Comparison of ENCODE assay signal across 20 cellular contexts in genomic region chr4:148854203-148854602, GRCh38.
DNase-seq lines count a peak whose midpoint lies in the region; ATAC-seq and TF ChIP-seq lines count a peak whose summit lies in the region.
"Had no signal": no experiment of that assay in that cellular context is flagged by ENCODE, and none has a peak within 500 bp of the region (broad histone marks: within the 10 kb centered on the region; RNA-seq: fewer than 3 reads in every experiment).

No MANE protein-coding gene starts in this region.

- H3K4me2 ChIP-seq in OCI-LY7 (ENCODE audit: low read length) = no peak overlapping the region

- no peaks in the 10 kb centered on the region for H3K79me2 ChIP-seq in OCI-LY7 (ENCODE audit: insufficient read depth, low read depth, low read length)

- in situ Hi-C loops in Caki2 (cut with HindIII; ENCODE audit: low pct_unique_long_range_greater_than_20kb, low sequenced_read_pairs) = no loop called here

- POLR2A ChIA-PET in OCI-LY7 (lab: Charles Lee) = interaction anchor here (1.0 kb wide), 1 partner anchor 67 kb away, joined by 4 read pairs; no protein-coding TSS in a partner anchor

- peak; percentile 27 for ATAC-seq in mucosa of descending colon
- ATAC-seq: PC-3 had no signal

- H3K27me3 ChIP-seq in Peyer's patch (no peaks in the 10 kb centered on the region), BE2C (peaks cover 3% of the 10 kb centered on the region; the same call in 1 of the 2 replicates), adrenal gland (no peaks in the 10 kb centered on the region)
- H3K27me3 ChIP-seq: SJCRH30 had no signal

- TF ChIP-seq CTCF in Peyer's patch (IDR thresholded peaks at IDR 0.05) (no peak), mucosa of descending colon (IDR thresholded peaks at IDR 0.05) (no peak), BE2C (IDR thresholded peaks at IDR 0.05; ENCODE audit: low read depth, low read length) (no peak), adrenal gland (IDR thresholded peaks at IDR 0.05) (no peak), OCI-LY7 (conservative IDR thresholded peaks at IDR 0.05; ENCODE audit: low read length) (no peak)

- BruUV-seq in OCI-LY7 (replicated peaks; lab: Mats Ljungman, UMichigan) = no TSS peak

- no peaks in the 10 kb centered on the region for H3K9me2 ChIP-seq in OCI-LY7 (ENCODE audit: insufficient read depth, low read length)

- no peak overlapping the region for H2AFZ ChIP-seq in OCI-LY7 (ENCODE audit: low read length)

- peaks cover 0 to 22% (median 0%) of the 10 kb centered on the region in 4 donors for H3K4me1 ChIP-seq in Peyer's patch
- H3K4me1 ChIP-seq in mucosa of descending colon (ENCODE audit: low read depth) = peaks cover 8% of the 10 kb centered on the region
- H3K4me1 ChIP-seq in BE2C = no peaks in the 10 kb centered on the region
- no peaks in the 10 kb centered on the region for H3K4me1 ChIP-seq in adrenal gland (replicated peaks in 1 of 2)
- no peaks in the 10 kb centered on the region for H3K4me1 ChIP-seq in OCI-LY7 (ENCODE audit: insufficient read depth, low read length, poor library complexity, severe bottlenecking)
- H3K4me1 ChIP-seq: SJCRH30 had no signal

- peak; percentile 68 for DNase-seq in Caki2 (ENCODE audit: low read depth)
- no peak for DNase-seq in Peyer's patch
- peak; percentile 49 for DNase-seq in glomerular visceral epithelial cell (ENCODE audit: extremely low spot score)
- DNase-seq in mucosa of descending colon = no peak
- no peak for DNase-seq in BE2C
- no peak for DNase-seq in adrenal gland
- DNase-seq in OCI-LY7 (ENCODE audit: low spot score) = no peak
- DNase-seq in superior temporal gyrus (ENCODE audit: extremely low spot score) = no peak
- DNase-seq: 8988T, GF-D8, H9, KBM-7, NCI-H1105 treated with DMSO at 0.1 percent for 48 hours, NCI-H1694 treated with DMSO at 0.1 percent for 48 hours, NCI-H2107, NCI-H2227 treated with DMSO at 0.1 percent for 48 hours, NCI-H524, NCI-H82, PC-3, SJCRH30 had no signal

- H4K20me1 ChIP-seq in OCI-LY7 (ENCODE audit: insufficient read depth, low read length) = no peaks in the 10 kb centered on the region

- CTCF ChIA-PET in OCI-LY7 (lab: Charles Lee; ENCODE audit: unreplicated experiment) = interaction anchor here (0.6 kb wide), 1 partner anchor 429 kb away, joined by 4 read pairs; no protein-coding TSS in a partner anchor

- intact Hi-C loops in mucosa of descending colon (cut with DNase I, micrococcal nuclease) = no loop called here
- intact Hi-C loops in adrenal gland (cut with DNase I) = no loop called here
- intact Hi-C loops in OCI-LY7 (cut with micrococcal nuclease; ENCODE audit: unreplicated experiment) = no loop called here

- no peak overlapping the region for H3K4me3 ChIP-seq in Peyer's patch
- no peak overlapping the region for H3K4me3 ChIP-seq in mucosa of descending colon
- no peak overlapping the region for H3K4me3 ChIP-seq in BE2C (ENCODE audit: low read depth, low read length)
- no peak overlapping the region for H3K4me3 ChIP-seq in adrenal gland
- H3K4me3 ChIP-seq in OCI-LY7 (ENCODE audit: low read depth, low read length, poor library complexity, severe bottlenecking) = no peak overlapping the region
- H3K4me3 ChIP-seq: SJCRH30 had no signal

- no peak for TF ChIP-seq POLR2A in Peyer's patch (IDR thresholded peaks at IDR 0.05)
- no peak for TF ChIP-seq POLR2A in adrenal gland (IDR thresholded peaks at IDR 0.05)

- no peaks in the 10 kb centered on the region for H3K36me3 ChIP-seq in Peyer's patch
- no peaks in the 10 kb centered on the region for H3K36me3 ChIP-seq in mucosa of descending colon (ENCODE audit: low read depth)
- no peaks in the 10 kb centered on the region for H3K36me3 ChIP-seq in BE2C
- H3K36me3 ChIP-seq in adrenal gland (replicated peaks in 1 of 2) = no peaks in the 10 kb centered on the region
- no peaks in the 10 kb centered on the region for H3K36me3 ChIP-seq in OCI-LY7 (ENCODE audit: insufficient read depth, low read length)
- H3K36me3 ChIP-seq: SJCRH30 had no signal

- H3K9me3 ChIP-seq in Peyer's patch (no peaks in the 10 kb centered on the region), mucosa of descending colon (no peaks in the 10 kb centered on the region), BE2C (no peaks in the 10 kb centered on the region), adrenal gland (replicated peaks in 1 of 3) (no peaks in the 10 kb centered on the region), OCI-LY7 (ENCODE audit: low read length) (no peaks in the 10 kb centered on the region)
- H3K9me3 ChIP-seq: SJCRH30 had no signal

- peak overlapping the region in 3 of 4 donors; percentile 18 to 51 (median 44) for H3K27ac ChIP-seq in Peyer's patch
- no peak overlapping the region for H3K27ac ChIP-seq in adrenal gland
- no peak overlapping the region for H3K27ac ChIP-seq in OCI-LY7 (ENCODE audit: low read depth, low read length, poor library complexity, severe bottlenecking)
- H3K27ac ChIP-seq: SJCRH30 had no signal

Comparison
In these comparisons a context has a peak if more than half of its experiments do, and no peak if none do; other contexts are left out.
1. DNase-seq: peak in Caki2 (single experiment) and glomerular visceral epithelial cell (single experiment); none in Peyer's patch (0 of 3), mucosa of descending colon (0 of 3), BE2C (single experiment), adrenal gland (0 of 7), OCI-LY7 (single experiment) and superior temporal gyrus (single experiment).
2. H3K27ac ChIP-seq: peak in Peyer's patch (3 of 4); none in adrenal gland (0 of 5) and OCI-LY7 (single experiment).